Comparison of ENCODE assay signal across 9 cellular contexts in the genomic region with DNA sequence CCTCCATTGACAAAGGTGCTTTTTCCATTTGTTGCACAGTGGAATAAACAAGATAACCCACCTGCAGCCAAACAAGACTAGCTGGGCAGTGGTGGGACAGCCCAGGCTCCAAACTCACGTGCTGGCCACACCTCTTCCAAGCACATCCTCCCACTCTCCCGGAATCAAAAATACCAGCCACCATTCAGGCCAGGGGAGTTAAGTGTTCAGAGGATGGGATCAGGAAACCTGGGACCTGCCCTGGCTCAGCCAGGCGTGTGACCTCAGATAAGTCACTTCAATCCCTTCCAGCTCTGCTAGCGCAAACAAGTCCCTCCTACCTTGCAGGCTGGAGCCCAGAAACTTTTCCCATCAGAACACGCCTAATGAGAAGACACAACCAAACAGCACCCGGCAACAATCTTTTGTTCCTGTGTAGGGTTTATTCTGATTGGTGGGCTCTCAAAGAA. TPM values are rescaled to one million over a fixed set of nuclear protein-coding genes. Genes with fewer than 3 reads are reported as not detected.
A peak's percentile ranks its signal among the peaks of the same experiment; 100 is the strongest.
DNase-seq lines count a peak whose midpoint lies in the region; ATAC-seq, FAIRE-seq and TF ChIP-seq lines count a peak whose summit lies in the region.
"Had no signal": no experiment of that assay in that cellular context is flagged by ENCODE, and none has a peak within 500 bp of the region (broad histone marks: within the 10 kb centered on the region; RNA-seq: fewer than 3 reads in every experiment).

No MANE protein-coding gene starts in this region.

- no peak overlapping the region for H2BK20ac ChIP-seq in H1 (ENCODE audit: low read length)

- no peak for ATAC-seq in GM18868 (IDR thresholded peaks at IDR 0.05; ENCODE audit: unreplicated experiment)

- no peak for TF ChIP-seq EP300 in H1 (IDR thresholded peaks at IDR 0.05; ENCODE audit: borderline replicate concordance in 1 of 2, low read depth in 2 of 2, low read length in 2 of 2)

- no peak overlapping the region for H3K4ac ChIP-seq in H1 (replicated peaks; ENCODE audit: insufficient read length, low read depth, low read length)

- no peak overlapping the region for H3K4me3 Mint-ChIP-seq in CD4-positive, alpha-beta memory T cell

- H3K27ac Mint-ChIP-seq in CD4-positive, alpha-beta memory T cell = peak overlapping the region in 1 of 7 donors; percentile 60

- no peak overlapping the region for H3K23ac ChIP-seq in H1 (ENCODE audit: insufficient read length)

- H3K27ac ChIP-seq in RWPE1 (peak overlapping the region; percentile 69), H1 (ENCODE audit: low read depth, low read length) (no peak overlapping the region), stomach smooth muscle (ENCODE audit: low read length) (peak overlapping the region; percentile 97)
- no peak overlapping the region for H3K27ac ChIP-seq in CD4-positive, alpha-beta memory T cell (ENCODE audit: low read depth, low read length)

- POLR2A ChIA-PET in RWPE1 (lab: Yijun Ruan, JAX; ENCODE audit: low non-redundant PET) (no interaction called here), H1 (lab: Charles Lee; ENCODE audit: partially characterized antibody) (interaction anchor here (0.6 to 1.7 kb wide), 4 partner anchors 9 to 83 kb away, joined by 4 to 5 read pairs (median 4); no protein-coding TSS in a partner anchor)
- POLR2A ChIA-PET in CD4-positive, alpha-beta memory T cell (lab: Charles Lee; ENCODE audit: partially characterized antibody) = no interaction called here

- no peak for TF ChIP-seq RAD21 in H1 (IDR thresholded peaks at IDR 0.05 in 1 of 2, conservative IDR thresholded peaks at IDR 0.05 in 1 of 2; ENCODE audit: low read depth in 2 of 2, low read length in 2 of 2)

- no peak overlapping the region; the same call in 1 of the 2 replicates for H2BK5ac ChIP-seq in H1 (ENCODE audit: low read depth, low read length)

- no peaks in the 10 kb centered on the region for H3K9me3 ChIP-seq in H1 (ENCODE audit: insufficient read depth in 2 of 2, low read depth in 1 of 2, low read length in 1 of 2)
- H3K9me3 ChIP-seq in stomach smooth muscle (ENCODE audit: control insufficient read depth in 2 of 2, low read length in 2 of 2) = no peaks in the 10 kb centered on the region
- H3K9me3 ChIP-seq in CD4-positive, alpha-beta memory T cell (ENCODE audit: control insufficient read depth in 1 of 2, low read length in 2 of 2) = no peaks in the 10 kb centered on the region

- H3K36me3 Mint-ChIP-seq in CD4-positive, alpha-beta memory T cell = peaks cover 0 to 2% of the 10 kb centered on the region in 2 donors

- FAIRE-seq in H1 (lab: Jason Lieb, UNC) (no peak), GM12891 (lab: Jason Lieb, UNC) (no peak)

- H3K79me1 ChIP-seq in H1 (ENCODE audit: low read depth, low read length) = peaks cover 21% of the 10 kb centered on the region

- no peak overlapping the region for H3K56ac ChIP-seq in H1 (replicated peaks; ENCODE audit: insufficient read length, low read depth, low read length)

- 86% methylated on average over 6 of the region's 6 CpGs; no CpG with 5 or more reads in 1 of the 2 experiments for WGBS in H1 (ENCODE audit: extremely low coverage in 1 of 2, insufficient coverage in 1 of 2, insufficient read length in 1 of 2, insufficient replicate concordance in 2 of 2, low coverage in 1 of 2, low lambda C conversion rate in 2 of 2, missing lambda C conversion rate in 1 of 2), 2 experiments

- 0 out of 8 replicates have a peak, but pooled peaks cover 0 to 3% (median 0%) of the 10 kb centered on the region in 4 experiments for H3K36me3 ChIP-seq in H1 (ENCODE audit: control insufficient read depth in 2 of 4, insufficient read depth in 4 of 4, low read length in 3 of 4)
- peaks cover 4 to 5% of the 10 kb centered on the region in 2 donors for H3K36me3 ChIP-seq in stomach smooth muscle (ENCODE audit: control insufficient read depth in 2 of 2, insufficient read depth in 2 of 2, low read length in 2 of 2)
- no peaks in the 10 kb centered on the region for H3K36me3 ChIP-seq in CD4-positive, alpha-beta memory T cell (ENCODE audit: insufficient read depth, low read length)

- H2AFZ ChIP-seq in H1 (ENCODE audit: low read length) = no peak overlapping the region

- H3K4me2 ChIP-seq in H1 (ENCODE audit: insufficient read depth in 1 of 2, low read depth in 2 of 2, low read length in 2 of 2) = no peak overlapping the region

- H2BK120ac ChIP-seq in H1 (replicated peaks; ENCODE audit: low read depth, low read length) = no peak overlapping the region

- H3K79me2 ChIP-seq in H1 (ENCODE audit: control insufficient read depth in 1 of 2, insufficient read depth in 2 of 2, low read length in 2 of 2) = peaks cover 10 to 96% of the 10 kb centered on the region in 2 experiments; a peak in 3 of 4 replicates

- H3K23me2 ChIP-seq in H1 (ENCODE audit: low read depth, low read length) = no peaks in the 10 kb centered on the region

- H3K4me3 ChIP-seq in H1 (ENCODE audit: extremely low read depth in 1 of 4, insufficient read depth in 2 of 4, low read depth in 3 of 4, low read length in 4 of 4) = no peak overlapping the region
- peak overlapping the region in 1 of 2 donors; percentile 22 for H3K4me3 ChIP-seq in stomach smooth muscle (ENCODE audit: low read length in 2 of 2)
- H3K4me3 ChIP-seq in CD4-positive, alpha-beta memory T cell (ENCODE audit: low read length in 2 of 2) = no peak overlapping the region

- intact Hi-C loops in CD4-positive, alpha-beta memory T cell (cut with micrococcal nuclease) = no loop called here

- peaks cover 18 to 38% of the 10 kb centered on the region in 2 experiments for H4K20me1 ChIP-seq in H1 (replicated peaks in 1 of 2; ENCODE audit: control insufficient read depth in 1 of 2, insufficient read depth in 2 of 2, low read length in 2 of 2)

- H2BK15ac ChIP-seq in H1 (ENCODE audit: low read length) = no peak overlapping the region

- no peak overlapping the region for H2AK5ac ChIP-seq in H1 (ENCODE audit: low read depth, low read length)

- no peak overlapping the region; the same call in 1 of the 2 replicates for H4K8ac ChIP-seq in H1 (ENCODE audit: extremely low read depth, insufficient read depth, low read length)

- H3K14ac ChIP-seq in H1 (ENCODE audit: insufficient read length) = no peak overlapping the region

- no peaks in the 10 kb centered on the region for H3K9me3 Mint-ChIP-seq in CD4-positive, alpha-beta memory T cell

- no peaks in the 10 kb centered on the region for H3K27me3 ChIP-seq in H1 (replicated peaks in 1 of 4; ENCODE audit: control insufficient read depth in 3 of 4, extremely low read depth in 1 of 4, insufficient read depth in 3 of 4, low read length in 3 of 4)
- H3K27me3 ChIP-seq in stomach smooth muscle (ENCODE audit: control insufficient read depth in 1 of 2, insufficient read depth in 2 of 2, low read length in 2 of 2) = no peaks in the 10 kb centered on the region
- no peaks in the 10 kb centered on the region for H3K27me3 ChIP-seq in CD4-positive, alpha-beta memory T cell (ENCODE audit: insufficient read depth, low read length)

- H3K4me1 Mint-ChIP-seq in CD4-positive, alpha-beta memory T cell = peaks cover 11 to 45% (median 22%) of the 10 kb centered on the region in 4 donors

- no peak overlapping the region for H2BK12ac ChIP-seq in H1 (ENCODE audit: low read depth, low read length)

- CTCF ChIA-PET in RWPE1 (lab: Yijun Ruan, JAX) (interaction anchor here (0.7 kb wide), 1 partner anchor 67 kb away, joined by 3 read pairs; no protein-coding TSS in a partner anchor), H1 (lab: Charles Lee; ENCODE audit: partially characterized antibody) (interaction anchor here (0.6 to 22.6 kb wide), 7 partner anchors 9 to 999 kb away, joined by 3 to 291 read pairs (median 6); no protein-coding TSS in a partner anchor)
- CTCF ChIA-PET in CD4-positive, alpha-beta memory T cell (lab: Charles Lee; ENCODE audit: partially characterized antibody) = interaction anchor here (2.0 kb wide), 1 partner anchor 24 kb away, joined by 7 read pairs; no protein-coding TSS in a partner anchor

- H4K91ac ChIP-seq in H1 (replicated peaks; ENCODE audit: insufficient read length, low read length) = no peak overlapping the region

- H3K4me1 ChIP-seq in H1 (replicated peaks in 1 of 4; ENCODE audit: control insufficient read depth in 3 of 4, insufficient read depth in 4 of 4, low read length in 3 of 4) = peaks cover 2 to 25% (median 12%) of the 10 kb centered on the region in 4 experiments
- peaks cover 97% of the 10 kb centered on the region for H3K4me1 ChIP-seq in stomach smooth muscle (ENCODE audit: control insufficient read depth, insufficient read depth, low read length)
- H3K4me1 ChIP-seq in CD4-positive, alpha-beta memory T cell (ENCODE audit: insufficient read depth, low read length) = peaks cover 27% of the 10 kb centered on the region

- H3K18ac ChIP-seq in H1 (ENCODE audit: extremely low read depth, low read length) = no peak overlapping the region

- H4K5ac ChIP-seq in H1 (ENCODE audit: insufficient read length, low read depth, low read length) = no peak overlapping the region

- TF ChIP-seq CTCF in RWPE1 (conservative IDR thresholded peaks at IDR 0.05; ENCODE audit: low read depth) (no peak), H1 (IDR thresholded peaks at IDR 0.05; ENCODE audit: control extremely low read depth in 1 of 3, insufficient read depth in 1 of 3, low read depth in 1 of 3, low read length in 3 of 3) (no peak)

- DNase-seq in RWPE1 (ENCODE audit: low spot score) (no peak), H1 (ENCODE audit: low read depth in 1 of 2, low spot score in 2 of 2) (no peak), lung microvascular endothelial cell (ENCODE audit: low read depth in 2 of 2) (peak; percentile 96 to 100), SKM-1 (lab: John Stamatoyannopoulos, UW; ENCODE audit: unreplicated experiment) (no peak), GM12891 (ENCODE audit: insufficient read length, low spot score) (no peak)
- DNase-seq in CD4-positive, alpha-beta memory T cell = no peak
- DNase-seq: NCI-H2081 treated with DMSO at 0.1 percent for 48 hours had no signal

- H3K27me3 Mint-ChIP-seq in CD4-positive, alpha-beta memory T cell = no peaks in the 10 kb centered on the region

- TF ChIP-seq POLR2A in H1 (IDR thresholded peaks at IDR 0.05; ENCODE audit: control extremely low read depth in 1 of 2, low read depth in 2 of 2, low read length in 2 of 2) (no peak), GM12891 (IDR thresholded peaks at IDR 0.05; ENCODE audit: low read depth, low read length) (no peak)

- no peak overlapping the region for H3K9ac ChIP-seq in H1 (replicated peaks in 1 of 4; ENCODE audit: extremely low read depth in 1 of 4, low read depth in 3 of 4, low read length in 3 of 4)
- H3K9ac ChIP-seq in stomach smooth muscle (ENCODE audit: low read length in 2 of 2) = peak overlapping the region; percentile 62

RNA-seq across cellular contexts. Expression of a gene that starts 43.3 kb away (rescaled TPM):
- 253 and 262 TPM in 2 replicates for total RNA-seq in H1 (2021; fragmentation: NEBNext Ultra II Directional; extraction: Animal tissue kit (Norgen Biotek cat#: 25700))
- 236 and 302 TPM in 2 replicates for polyA plus RNA-seq in H1 (2011; rRNA removed)
- polyA plus RNA-seq in H1 (2011; cell fraction: cytosol; rRNA removed) = 181 TPM
- 508 TPM for polyA plus RNA-seq in H1 (2011; cell fraction: nucleus; rRNA removed)
- 230 to 270 TPM (median 252 TPM) in 4 replicates for polyA plus RNA-seq in H1 (2012, experiment 1 of 2)
- 133 TPM for polyA plus RNA-seq in H1 (2012, experiment 2 of 2)
- 162 TPM for polyA plus RNA-seq in H1 (2013, experiment 1 of 2)
- 147 TPM for polyA plus RNA-seq in H1 (2013, experiment 2 of 2)
- polyA minus RNA-seq in H1 (2011; rRNA and poly(A)+ RNA removed) = 205 and 224 TPM in 2 replicates
- 222 TPM for polyA minus RNA-seq in H1 (2011; cell fraction: cytosol; rRNA and poly(A)+ RNA removed)
- polyA minus RNA-seq in H1 (2011; cell fraction: nucleus; rRNA and poly(A)+ RNA removed) = 201 TPM
- 169 and 219 TPM in 2 replicates for total RNA-seq in lung microvascular endothelial cell
- total RNA-seq in CD4-positive, alpha-beta memory T cell = 10 to 100 TPM; 70.8 to 75.1 TPM
- 10 to 100 TPM; 33.6 to 63.3 TPM for polyA plus RNA-seq in CD4-positive, alpha-beta memory T cell
- 1.3 TPM for polyA plus RNA-seq in GM12891 (2012; ENCODE audit: low read depth, missing spikeins)

Comparison
In these comparisons a context has a peak if more than half of its experiments do, and no peak if none do; other contexts are left out.
1. DNase-seq: peak in lung microvascular endothelial cell (2 of 2); none in RWPE1 (single experiment), H1 (0 of 2), CD4-positive, alpha-beta memory T cell (0 of 5), SKM-1 (single experiment) and GM12891 (single experiment).
2. H3K27ac ChIP-seq: peak in RWPE1 (single experiment) and stomach smooth muscle (single experiment); none in H1 (single experiment) and CD4-positive, alpha-beta memory T cell (single experiment).
3. H3K9ac ChIP-seq: peak in stomach smooth muscle (2 of 2); none in H1 (0 of 4).